1 cellular context compared by ENCODE assay signal in the genomic region with DNA sequence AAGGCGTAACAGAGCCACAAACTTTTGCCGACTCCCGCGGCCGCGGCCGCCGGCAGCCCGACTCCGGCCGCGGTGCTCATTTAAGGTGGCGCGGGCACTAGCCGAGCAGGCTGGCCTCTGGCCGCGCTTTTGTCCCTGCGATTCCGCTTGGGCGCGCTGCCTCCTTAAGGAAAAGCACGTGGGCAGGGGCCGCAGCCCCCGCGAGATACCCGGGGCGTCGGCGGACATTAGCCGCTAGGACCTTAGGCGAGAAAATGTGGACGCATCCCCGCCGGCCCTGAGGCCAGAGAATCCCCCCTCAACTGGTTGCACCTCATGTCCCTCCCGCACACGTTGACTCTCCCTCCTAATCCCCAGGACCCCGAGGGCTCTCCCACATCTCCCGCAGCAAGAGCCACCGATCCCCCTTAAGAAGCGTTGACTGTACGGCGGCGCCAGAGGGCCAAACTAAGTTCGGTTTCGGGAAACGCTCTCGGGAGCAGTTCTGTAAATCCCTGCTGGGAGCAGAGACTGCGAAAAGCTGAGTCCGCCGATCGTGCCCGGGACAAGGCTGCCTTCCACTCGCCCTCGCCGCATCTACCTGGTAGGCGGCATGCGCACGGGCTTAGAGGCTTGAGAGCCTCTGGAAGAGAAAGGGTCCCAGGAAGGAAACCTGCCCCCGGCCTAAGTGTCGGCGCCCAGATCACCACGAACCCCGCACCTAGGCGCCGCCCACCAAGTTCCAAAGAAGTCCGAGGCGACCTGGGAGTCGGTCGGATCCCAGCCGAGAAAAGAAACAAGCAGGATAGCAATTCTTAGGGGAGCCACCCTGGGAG.
TF ChIP-seq lines count a peak whose summit lies in the region.

No MANE protein-coding gene starts in this region.

TF ChIP-seq in HepG2, 621 proteins besides CTCF, POLR2A, EP300 and RAD21 (continued from another document):
- TF ChIP-seq, protein P1, sequence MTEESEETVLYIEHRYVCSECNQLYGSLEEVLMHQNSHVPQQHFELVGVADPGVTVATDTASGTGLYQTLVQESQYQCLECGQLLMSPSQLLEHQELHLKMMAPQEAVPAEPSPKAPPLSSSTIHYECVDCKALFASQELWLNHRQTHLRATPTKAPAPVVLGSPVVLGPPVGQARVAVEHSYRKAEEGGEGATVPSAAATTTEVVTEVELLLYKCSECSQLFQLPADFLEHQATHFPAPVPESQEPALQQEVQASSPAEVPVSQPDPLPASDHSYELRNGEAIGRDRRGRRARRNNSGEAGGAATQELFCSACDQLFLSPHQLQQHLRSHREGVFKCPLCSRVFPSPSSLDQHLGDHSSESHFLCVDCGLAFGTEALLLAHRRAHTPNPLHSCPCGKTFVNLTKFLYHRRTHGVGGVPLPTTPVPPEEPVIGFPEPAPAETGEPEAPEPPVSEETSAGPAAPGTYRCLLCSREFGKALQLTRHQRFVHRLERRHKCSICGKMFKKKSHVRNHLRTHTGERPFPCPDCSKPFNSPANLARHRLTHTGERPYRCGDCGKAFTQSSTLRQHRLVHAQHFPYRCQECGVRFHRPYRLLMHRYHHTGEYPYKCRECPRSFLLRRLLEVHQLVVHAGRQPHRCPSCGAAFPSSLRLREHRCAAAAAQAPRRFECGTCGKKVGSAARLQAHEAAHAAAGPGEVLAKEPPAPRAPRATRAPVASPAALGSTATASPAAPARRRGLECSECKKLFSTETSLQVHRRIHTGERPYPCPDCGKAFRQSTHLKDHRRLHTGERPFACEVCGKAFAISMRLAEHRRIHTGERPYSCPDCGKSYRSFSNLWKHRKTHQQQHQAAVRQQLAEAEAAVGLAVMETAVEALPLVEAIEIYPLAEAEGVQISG (CRISPR knock-in tag; IDR thresholded peaks at IDR 0.05): peak; percentile 73
- TF ChIP-seq ARNT2 (CRISPR knock-in tag; IDR thresholded peaks at IDR 0.05; ENCODE audit: low read depth) (peak; percentile 54; the same call in 1 of the 2 replicates), KDM4B (CRISPR knock-in tag; IDR thresholded peaks at IDR 0.05) (no peak; the same call in 1 of the 2 replicates), NFATC3 (CRISPR knock-in tag; IDR thresholded peaks at IDR 0.05) (peak; percentile 65; the same call in 1 of the 2 replicates), ZNF768 (CRISPR knock-in tag; IDR thresholded peaks at IDR 0.05) (0 out of 2 replicates have a peak, but pooled peaks have one; percentile 1), TGIF2 (CRISPR knock-in tag; IDR thresholded peaks at IDR 0.05) (peak; percentile 85; the same call in 1 of the 2 replicates)
